In genomic region chr5:171405615-171406014, GRCh38 we compare ENCODE assay signal across 1 cellular context.
TF ChIP-seq lines count a peak whose summit lies in the region.

No MANE protein-coding gene starts in this region.

TF ChIP-seq in GM23338, 12 proteins besides CTCF, POLR2A, EP300 and RAD21 (continued from another document):
- TF ChIP-seq ETS1 (IDR thresholded peaks at IDR 0.05) = no peak
TF ChIP-seq in GM23338: peak in this region for 0.
